1 cellular context compared by ENCODE assay signal in genomic region chr10:48480397-48481374, GRCh38.
TF ChIP-seq lines count a peak whose summit lies in the region.

No MANE protein-coding gene starts in this region.

TF ChIP-seq in GM23338, 12 proteins besides CTCF, POLR2A, EP300 and RAD21 (continued from another document):
- no peak for TF ChIP-seq ZNF462 (CRISPR knock-in tag; IDR thresholded peaks at IDR 0.05)
- no peak for TF ChIP-seq REST (IDR thresholded peaks at IDR 0.05; ENCODE audit: unreplicated experiment)
- no peak for TF ChIP-seq ETS1 (IDR thresholded peaks at IDR 0.05)
- no peak for TF ChIP-seq EZH2phosphoT487 (IDR thresholded peaks at IDR 0.05; ENCODE audit: unreplicated experiment)
- no peak for TF ChIP-seq EZH2 (IDR thresholded peaks at IDR 0.05; ENCODE audit: low read depth, unreplicated experiment)
- TF ChIP-seq NANOG (IDR thresholded peaks at IDR 0.05; ENCODE audit: borderline replicate concordance), result no peak
TF ChIP-seq in GM23338: peak in this region for 0.
